10 cellular contexts compared by ENCODE assay signal in the genomic region with DNA sequence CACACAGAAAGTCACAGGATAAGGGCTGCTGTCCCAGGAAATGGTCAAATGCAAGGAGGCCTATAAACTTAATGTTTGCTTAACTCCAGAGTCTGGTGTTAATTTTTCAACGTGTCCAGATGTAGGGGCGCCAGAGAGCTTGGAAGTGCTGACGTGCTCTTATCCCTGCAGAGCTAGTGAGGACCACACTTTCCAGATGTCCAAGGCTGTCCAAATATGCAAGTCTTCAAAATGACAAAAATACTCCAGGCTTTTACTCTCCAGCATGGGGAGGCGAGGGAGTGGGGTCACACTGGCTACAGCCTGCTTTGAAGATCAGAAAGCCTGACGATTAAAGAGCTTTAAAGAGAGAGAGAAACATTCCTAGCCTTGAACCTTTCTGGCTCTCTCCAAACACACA. TPM values are rescaled to one million over a fixed set of nuclear protein-coding genes. Genes with fewer than 3 reads are reported as not detected.
A peak's percentile ranks its signal among the peaks of the same experiment; 100 is the strongest.
DNase-seq lines count a peak whose midpoint lies in the region; ATAC-seq, FAIRE-seq and TF ChIP-seq lines count a peak whose summit lies in the region.
"Had no signal": no experiment of that assay in that cellular context is flagged by ENCODE, and none has a peak within 500 bp of the region (broad histone marks: within the 10 kb centered on the region; RNA-seq: fewer than 3 reads in every experiment).

No MANE protein-coding gene starts in this region.

- H3K4me3 ChIP-seq in keratinocyte (ENCODE audit: control insufficient read depth in 2 of 3, extremely low read depth in 1 of 3, insufficient read depth in 2 of 3, low read depth in 1 of 3, low read length in 3 of 3) = no peak overlapping the region
- no peak overlapping the region for H3K4me3 ChIP-seq in upper lobe of right lung

- H4K20me1 ChIP-seq in keratinocyte (ENCODE audit: control insufficient read depth, extremely low read depth, insufficient read depth, low read length) = no peaks in the 10 kb centered on the region

- DNase-seq in NCI-H2227 (lab: John Stamatoyannopoulos, UW; ENCODE audit: unreplicated experiment) = peak; percentile 15
- DNase-seq in NCI-H2227 treated with DMSO at 0.1 percent for 48 hours (lab: John Stamatoyannopoulos, UW) = no peak
- peak; percentile 54 for DNase-seq in amniotic epithelial cell (ENCODE audit: low read depth)
- no peak for DNase-seq in keratinocyte (ENCODE audit: low read depth, low spot score)
- no peak for DNase-seq in upper lobe of right lung
- no peak for DNase-seq in MV-4-11 (lab: John Stamatoyannopoulos, UW)
- DNase-seq in stimulated activated CD4-positive, alpha-beta T cell treated with anti-CD3 and anti-CD28 coated beads, Interleukin-1b, Interleukin-23, amount 100 ng/mL, for 48 hours = no peak
- DNase-seq: effector memory CD8-positive, alpha-beta T cell; NCI-H345 had no signal

- no peaks in the 10 kb centered on the region for H3K9me1 ChIP-seq in keratinocyte (ENCODE audit: control insufficient read depth, extremely low read depth, insufficient read depth, low read length)

- dilution Hi-C loops in keratinocyte (cut with MboI; ENCODE audit: extremely low pct_ligation_motif_present, low sequenced_read_pairs) = no loop called here

- peak; percentile 32 for FAIRE-seq in keratinocyte (lab: Jason Lieb, UNC)

- no peaks in the 10 kb centered on the region for H3K27me3 ChIP-seq in keratinocyte (ENCODE audit: control insufficient read depth, extremely low read depth, insufficient read depth, low read length)
- no peaks in the 10 kb centered on the region for H3K27me3 ChIP-seq in upper lobe of right lung

- H3K9me3 ChIP-seq in keratinocyte (ENCODE audit: control insufficient read depth, low read depth, low read length) (no peaks in the 10 kb centered on the region), upper lobe of right lung (no peaks in the 10 kb centered on the region)

- no peak overlapping the region for H3K27ac ChIP-seq in keratinocyte (ENCODE audit: control insufficient read depth, insufficient read depth, low read length)
- no peak overlapping the region for H3K27ac ChIP-seq in upper lobe of right lung

- H3K4me1 ChIP-seq in keratinocyte (ENCODE audit: control insufficient read depth, extremely low read depth, insufficient read depth, low read length) (peaks cover 13% of the 10 kb centered on the region), upper lobe of right lung (peaks cover 36% of the 10 kb centered on the region)

- intact Hi-C loops in upper lobe of right lung (cut with DNase I) = no loop called here

- ATAC-seq in upper lobe of right lung = peak; percentile 21
- no peak for ATAC-seq in HG03469 (IDR thresholded peaks at IDR 0.05; ENCODE audit: unreplicated experiment)
- ATAC-seq: effector memory CD8-positive, alpha-beta T cell had no signal

- no peaks in the 10 kb centered on the region for H3K79me2 ChIP-seq in keratinocyte (ENCODE audit: control insufficient read depth, insufficient read depth, low read length)

- H2AFZ ChIP-seq in keratinocyte (ENCODE audit: control insufficient read depth, low read length) = no peak overlapping the region

- H3K36me3 ChIP-seq in keratinocyte (ENCODE audit: control insufficient read depth in 2 of 2, extremely low read depth in 1 of 2, insufficient read depth in 2 of 2, low read length in 2 of 2) = no peaks in the 10 kb centered on the region
- H3K36me3 ChIP-seq in upper lobe of right lung = no peaks in the 10 kb centered on the region

- no peak overlapping the region for H3K9ac ChIP-seq in keratinocyte (ENCODE audit: control insufficient read depth, extremely low read depth, insufficient read depth, low read length)

- no peak overlapping the region for H3K4me2 ChIP-seq in keratinocyte (ENCODE audit: control insufficient read depth, extremely low read depth, insufficient read depth, low read depth, low read length)

- TF ChIP-seq CTCF in keratinocyte (optimal IDR thresholded peaks at IDR 0.05 in 1 of 3, IDR thresholded peaks at IDR 0.05 in 1 of 3, conservative IDR thresholded peaks at IDR 0.05 in 1 of 3; ENCODE audit: extremely low read depth in 1 of 3, insufficient read depth in 2 of 3, low read length in 3 of 3) (peak; percentile 36 to 59 (median 51)), upper lobe of right lung (IDR thresholded peaks at IDR 0.05) (peak; percentile 35)

RNA-seq across cellular contexts. Expression of gene ABCA4, which starts 57.6 kb away (rescaled TPM):
- polyA plus RNA-seq in keratinocyte = 0.02 to 0.09 TPM (median 0.04 TPM) in 3 replicates
- not detected for polyA plus RNA-seq in keratinocyte (2011; ENCODE audit: low read depth)
- 0.02 TPM in 1 of 2 replicates, not detected in the other for polyA plus RNA-seq in keratinocyte (2011; cell fraction: cytosol; rRNA removed)
- 0.17 and 0.28 TPM in 2 replicates for polyA plus RNA-seq in keratinocyte (2011; cell fraction: nucleus; rRNA removed)
- polyA plus RNA-seq in keratinocyte (2012; ENCODE audit: low replicate concordance) = not detected in 2 replicates
- polyA minus RNA-seq in keratinocyte = 0.10 TPM in 1 of 3 replicates, not detected in the others
- polyA minus RNA-seq in keratinocyte (2011; cell fraction: cytosol; rRNA and poly(A)+ RNA removed) = not detected
- 0.16 and 0.42 TPM in 2 replicates for polyA minus RNA-seq in keratinocyte (2011; cell fraction: nucleus; rRNA and poly(A)+ RNA removed)
- 1.4 TPM for total RNA-seq in upper lobe of right lung

Comparison
In these comparisons a context has a peak if more than half of its experiments do, and no peak if none do; other contexts are left out.
1. DNase-seq: peak in NCI-H2227 (single experiment) and amniotic epithelial cell (single experiment); none in NCI-H2227 treated with DMSO at 0.1 percent for 48 hours (single experiment), keratinocyte (single experiment), upper lobe of right lung (single experiment), MV-4-11 (single experiment) and stimulated activated CD4-positive, alpha-beta T cell treated with anti-CD3 and anti-CD28 coated beads, Interleukin-1b, Interleukin-23, amount 100 ng/mL, for 48 hours (single experiment).